Comparison of ENCODE assay signal across 8 cellular contexts in the genomic region with DNA sequence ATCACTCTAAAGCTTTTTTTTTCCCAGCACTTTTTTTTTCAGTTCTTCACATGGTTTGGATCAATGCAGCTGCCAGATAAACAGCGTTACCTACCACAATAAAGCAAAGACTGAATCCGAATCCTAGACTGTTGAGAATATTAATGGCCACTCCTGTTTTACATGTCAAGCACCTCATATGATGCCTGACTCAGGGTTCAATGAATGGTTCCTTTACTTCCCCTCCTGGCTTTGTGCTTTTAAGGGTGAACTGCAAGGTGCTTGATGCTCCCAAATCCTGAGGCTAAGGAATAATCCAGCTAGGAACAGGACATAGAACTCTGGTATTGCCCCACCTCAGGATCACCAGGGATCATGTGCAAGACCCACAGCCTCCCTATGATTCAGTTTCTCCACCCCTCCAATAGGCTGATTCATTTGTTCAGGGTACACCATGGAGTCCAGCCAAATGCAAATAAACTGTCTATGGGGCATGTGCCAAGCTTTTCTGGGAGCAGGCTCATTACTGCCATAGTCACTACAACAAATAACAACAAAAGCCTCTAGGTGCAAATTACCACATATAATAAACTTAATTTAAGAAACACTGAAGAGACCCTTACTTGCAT.
DNase-seq lines count a peak whose midpoint lies in the region; ATAC-seq and TF ChIP-seq lines count a peak whose summit lies in the region.

No MANE protein-coding gene starts in this region.

- CTCF ChIA-PET in activated naive CD4-positive, alpha-beta T cell treated with anti-CD3 and anti-CD28 coated beads, Interleukin-2, amount 10 ng/mL, durations not matched to agents 7 days and 5 days (lab: Charles Lee) = no interaction called here

- H3K4me3 ChIP-seq in OCI-LY3 (ENCODE audit: low read length) (peak overlapping the region; percentile 33), fibroblast of the aortic adventitia (ENCODE audit: low read depth, low read length) (no peak overlapping the region), rectal smooth muscle tissue (ENCODE audit: low read length) (no peak overlapping the region), neural progenitor cell (no peak overlapping the region)

- peak; percentile 48 for DNase-seq in GM04504 (ENCODE audit: low read depth)
- DNase-seq in fibroblast of the aortic adventitia (ENCODE audit: low read depth) = peak; percentile 75
- DNase-seq in activated naive CD4-positive, alpha-beta T cell treated with anti-CD3 and anti-CD28 coated beads, Interleukin-2, amount 10 ng/mL, durations not matched to agents 7 days and 5 days = no peak
- DNase-seq in stimulated activated CD4-positive, alpha-beta T cell treated with anti-CD3 and anti-CD28 coated beads, Interleukin-2, amount 100 ng/mL, for 24 hours = no peak
- no peak for DNase-seq in neural progenitor cell (ENCODE audit: low spot score)

- H3K4me1 Mint-ChIP-seq in activated naive CD4-positive, alpha-beta T cell treated with anti-CD3 and anti-CD28 coated beads, Interleukin-2, amount 10 ng/mL, durations not matched to agents 7 days and 5 days = peaks cover 42% of the 10 kb centered on the region
- H3K4me1 Mint-ChIP-seq in neural progenitor cell = peaks cover 13% of the 10 kb centered on the region

- peaks cover 7% of the 10 kb centered on the region for H3F3A ChIP-seq in neural progenitor cell (ENCODE audit: low read depth)

- H3K36me3 ChIP-seq in OCI-LY3 (replicated peaks; ENCODE audit: low read depth, low read length) (no peaks in the 10 kb centered on the region), rectal smooth muscle tissue (ENCODE audit: control insufficient read depth, insufficient read depth, low read length) (no peaks in the 10 kb centered on the region), neural progenitor cell (no peaks in the 10 kb centered on the region)

- no peak overlapping the region for H2AFZ ChIP-seq in OCI-LY3 (ENCODE audit: low read depth, low read length)
- H2AFZ ChIP-seq in neural progenitor cell (replicated peaks) = no peak overlapping the region

- H3K9me3 Mint-ChIP-seq in activated naive CD4-positive, alpha-beta T cell treated with anti-CD3 and anti-CD28 coated beads, Interleukin-2, amount 10 ng/mL, durations not matched to agents 7 days and 5 days = no peaks in the 10 kb centered on the region
- peaks cover 4% of the 10 kb centered on the region for H3K9me3 Mint-ChIP-seq in neural progenitor cell

- peak overlapping the region; percentile 45 for H3K4me2 ChIP-seq in OCI-LY3 (ENCODE audit: low read length)
- no peak overlapping the region for H3K4me2 ChIP-seq in neural progenitor cell

- H4K20me1 ChIP-seq in OCI-LY3 (ENCODE audit: insufficient read depth, low read length) (no peaks in the 10 kb centered on the region), neural progenitor cell (ENCODE audit: low read depth) (peaks cover 16% of the 10 kb centered on the region)

- no peak overlapping the region for H3K27ac ChIP-seq in OCI-LY3 (ENCODE audit: low read length)
- H3K27ac ChIP-seq in rectal smooth muscle tissue (ENCODE audit: low read depth, low read length) = no peak overlapping the region
- H3K27ac ChIP-seq in neural progenitor cell = no peak overlapping the region

- H3K36me3 Mint-ChIP-seq in activated naive CD4-positive, alpha-beta T cell treated with anti-CD3 and anti-CD28 coated beads, Interleukin-2, amount 10 ng/mL, durations not matched to agents 7 days and 5 days = no peaks in the 10 kb centered on the region
- H3K36me3 Mint-ChIP-seq in neural progenitor cell = no peaks in the 10 kb centered on the region

- H3K4me1 ChIP-seq in OCI-LY3 (ENCODE audit: low read length) (peaks cover 59% of the 10 kb centered on the region), rectal smooth muscle tissue (ENCODE audit: control insufficient read depth, insufficient read depth, low read length) (peaks cover 5% of the 10 kb centered on the region), neural progenitor cell (peaks cover 16% of the 10 kb centered on the region)

- H3K79me2 ChIP-seq in OCI-LY3 (ENCODE audit: low read length) = peaks cover 8% of the 10 kb centered on the region
- H3K79me2 ChIP-seq in neural progenitor cell (ENCODE audit: low read depth) = peaks cover 25% of the 10 kb centered on the region

- H3K9me3 ChIP-seq in OCI-LY3 (ENCODE audit: insufficient read depth, low read length) (no peaks in the 10 kb centered on the region), neural progenitor cell (ENCODE audit: low read depth) (no peaks in the 10 kb centered on the region)

- ATAC-seq in HG03457 (IDR thresholded peaks at IDR 0.05; ENCODE audit: unreplicated experiment) = no peak

- no peak overlapping the region for H3K27ac Mint-ChIP-seq in activated naive CD4-positive, alpha-beta T cell treated with anti-CD3 and anti-CD28 coated beads, Interleukin-2, amount 10 ng/mL, durations not matched to agents 7 days and 5 days
- no peak overlapping the region for H3K27ac Mint-ChIP-seq in neural progenitor cell

- peaks cover 9% of the 10 kb centered on the region for H3K27me3 Mint-ChIP-seq in activated naive CD4-positive, alpha-beta T cell treated with anti-CD3 and anti-CD28 coated beads, Interleukin-2, amount 10 ng/mL, durations not matched to agents 7 days and 5 days
- no peaks in the 10 kb centered on the region for H3K27me3 Mint-ChIP-seq in neural progenitor cell (ENCODE audit: insufficient read depth, low read depth)

- no peak for TF ChIP-seq CTCF in OCI-LY3 (IDR thresholded peaks at IDR 0.05; ENCODE audit: low read depth, low read length)
- no peak for TF ChIP-seq CTCF in fibroblast of the aortic adventitia (IDR thresholded peaks at IDR 0.05; ENCODE audit: insufficient read depth, low read length)
- TF ChIP-seq CTCF in neural progenitor cell (IDR thresholded peaks at IDR 0.05) = no peak

- H3K27me3 ChIP-seq in OCI-LY3 (ENCODE audit: low read depth, low read length) = no peaks in the 10 kb centered on the region
- no peaks in the 10 kb centered on the region for H3K27me3 ChIP-seq in rectal smooth muscle tissue (ENCODE audit: control insufficient read depth, insufficient read depth, low read length)
- no peaks in the 10 kb centered on the region for H3K27me3 ChIP-seq in neural progenitor cell

- H3K4me3 Mint-ChIP-seq in activated naive CD4-positive, alpha-beta T cell treated with anti-CD3 and anti-CD28 coated beads, Interleukin-2, amount 10 ng/mL, durations not matched to agents 7 days and 5 days = no peak overlapping the region
- no peak overlapping the region for H3K4me3 Mint-ChIP-seq in neural progenitor cell

- H3K9ac ChIP-seq in OCI-LY3 (ENCODE audit: low read length) (no peak overlapping the region), rectal smooth muscle tissue (ENCODE audit: low read length) (peak overlapping the region; percentile 13), neural progenitor cell (no peak overlapping the region)

Comparison
In these comparisons a context has a peak if more than half of its experiments do, and no peak if none do; other contexts are left out.
1. DNase-seq: peak in GM04504 (single experiment) and fibroblast of the aortic adventitia (single experiment); none in activated naive CD4-positive, alpha-beta T cell treated with anti-CD3 and anti-CD28 coated beads, Interleukin-2, amount 10 ng/mL, durations not matched to agents 7 days and 5 days (single experiment), stimulated activated CD4-positive, alpha-beta T cell treated with anti-CD3 and anti-CD28 coated beads, Interleukin-2, amount 100 ng/mL, for 24 hours (0 of 2) and neural progenitor cell (single experiment).